Comparison of ENCODE assay signal across 1 cellular context in the genomic region with DNA sequence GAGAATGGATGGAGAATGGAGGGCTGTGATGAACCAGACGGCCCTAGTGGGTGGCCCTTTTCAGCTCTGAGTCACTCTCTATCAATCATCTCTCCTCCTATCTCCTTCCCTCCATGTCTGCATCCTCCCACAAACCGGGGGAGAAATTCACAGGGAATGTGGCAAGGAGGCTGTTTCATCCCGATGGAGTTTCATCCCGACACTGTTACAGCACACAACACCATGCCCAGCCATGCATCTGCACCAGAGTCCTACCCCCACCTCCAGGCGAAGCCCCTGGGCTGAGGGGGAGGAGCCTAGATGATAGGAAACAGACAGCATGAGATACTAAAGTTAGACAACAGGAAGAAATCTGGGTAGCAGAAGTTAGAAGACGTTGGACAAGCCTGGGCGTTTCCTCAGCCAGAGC.
TF ChIP-seq lines count a peak whose summit lies in the region.

No MANE protein-coding gene starts in this region.

TF ChIP-seq in SK-N-SH, 30 proteins besides CTCF, POLR2A, EP300 and RAD21:
- TF ChIP-seq, protein P1, sequence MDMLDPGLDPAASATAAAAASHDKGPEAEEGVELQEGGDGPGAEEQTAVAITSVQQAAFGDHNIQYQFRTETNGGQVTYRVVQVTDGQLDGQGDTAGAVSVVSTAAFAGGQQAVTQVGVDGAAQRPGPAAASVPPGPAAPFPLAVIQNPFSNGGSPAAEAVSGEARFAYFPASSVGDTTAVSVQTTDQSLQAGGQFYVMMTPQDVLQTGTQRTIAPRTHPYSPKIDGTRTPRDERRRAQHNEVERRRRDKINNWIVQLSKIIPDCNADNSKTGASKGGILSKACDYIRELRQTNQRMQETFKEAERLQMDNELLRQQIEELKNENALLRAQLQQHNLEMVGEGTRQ (IDR thresholded peaks at IDR 0.05; ENCODE audit: borderline replicate concordance, low read depth, low read length): no peak
- TF ChIP-seq, protein P2, sequence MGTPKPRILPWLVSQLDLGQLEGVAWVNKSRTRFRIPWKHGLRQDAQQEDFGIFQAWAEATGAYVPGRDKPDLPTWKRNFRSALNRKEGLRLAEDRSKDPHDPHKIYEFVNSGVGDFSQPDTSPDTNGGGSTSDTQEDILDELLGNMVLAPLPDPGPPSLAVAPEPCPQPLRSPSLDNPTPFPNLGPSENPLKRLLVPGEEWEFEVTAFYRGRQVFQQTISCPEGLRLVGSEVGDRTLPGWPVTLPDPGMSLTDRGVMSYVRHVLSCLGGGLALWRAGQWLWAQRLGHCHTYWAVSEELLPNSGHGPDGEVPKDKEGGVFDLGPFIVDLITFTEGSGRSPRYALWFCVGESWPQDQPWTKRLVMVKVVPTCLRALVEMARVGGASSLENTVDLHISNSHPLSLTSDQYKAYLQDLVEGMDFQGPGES (IDR thresholded peaks at IDR 0.05; ENCODE audit: low read depth, low read length): no peak
- no peak for TF ChIP-seq POLR2AphosphoS5 (IDR thresholded peaks at IDR 0.05; ENCODE audit: low read depth, low read length)
- TF ChIP-seq, protein P3, sequence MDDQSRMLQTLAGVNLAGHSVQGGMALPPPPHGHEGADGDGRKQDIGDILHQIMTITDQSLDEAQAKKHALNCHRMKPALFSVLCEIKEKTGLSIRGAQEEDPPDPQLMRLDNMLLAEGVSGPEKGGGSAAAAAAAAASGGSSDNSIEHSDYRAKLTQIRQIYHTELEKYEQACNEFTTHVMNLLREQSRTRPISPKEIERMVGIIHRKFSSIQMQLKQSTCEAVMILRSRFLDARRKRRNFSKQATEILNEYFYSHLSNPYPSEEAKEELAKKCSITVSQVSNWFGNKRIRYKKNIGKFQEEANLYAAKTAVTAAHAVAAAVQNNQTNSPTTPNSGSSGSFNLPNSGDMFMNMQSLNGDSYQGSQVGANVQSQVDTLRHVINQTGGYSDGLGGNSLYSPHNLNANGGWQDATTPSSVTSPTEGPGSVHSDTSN (IDR thresholded peaks at IDR 0.05): peak; percentile 28; the same call in 1 of the 2 replicates
